8 cellular contexts compared by ENCODE assay signal in the genomic region with DNA sequence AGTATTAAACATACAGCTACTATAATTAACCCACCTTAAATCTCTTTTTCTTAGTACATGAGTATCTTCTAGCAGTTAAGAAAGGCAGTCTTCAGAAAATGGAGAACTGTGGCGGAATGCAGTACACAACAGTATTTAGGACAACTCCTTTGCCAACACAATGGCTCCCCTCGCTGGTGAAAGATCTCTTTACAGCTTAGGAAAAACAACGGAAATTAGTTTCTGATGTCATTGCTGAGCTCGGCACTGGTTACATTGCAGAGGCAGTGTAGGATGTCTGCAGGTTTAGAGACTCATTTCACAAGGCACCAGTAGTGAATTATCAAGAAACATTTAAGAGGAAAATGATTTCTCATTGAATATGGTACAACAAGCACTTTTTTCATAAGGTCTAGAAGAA. TPM values are rescaled to one million over a fixed set of nuclear protein-coding genes. Genes with fewer than 3 reads are reported as not detected.
DNase-seq lines count a peak whose midpoint lies in the region; ATAC-seq, FAIRE-seq and TF ChIP-seq lines count a peak whose summit lies in the region.

No MANE protein-coding gene starts in this region.

- ATAC-seq in K562 (peak; percentile 85), GM19351 (IDR thresholded peaks at IDR 0.05; ENCODE audit: unreplicated experiment) (no peak), HG02885 (IDR thresholded peaks at IDR 0.05; ENCODE audit: poor library complexity, unreplicated experiment) (no peak), GM19455 (IDR thresholded peaks at IDR 0.05; ENCODE audit: unreplicated experiment) (no peak)

- H3K4me1 ChIP-seq in K562 (replicated peaks in 1 of 2; ENCODE audit: control insufficient read depth in 2 of 2, insufficient read depth in 2 of 2, low read length in 2 of 2) = no peaks in the 10 kb centered on the region

- no peak overlapping the region for H3K27ac ChIP-seq in K562 (ENCODE audit: extremely low read depth, low read depth, low read length)

- H3K4me2 ChIP-seq in K562 (ENCODE audit: insufficient read depth, low read length) = no peak overlapping the region

- TF ChIP-seq RAD21 in K562 (CRISPR knock-in tag; conservative IDR thresholded peaks at IDR 0.05 in 1 of 2, IDR thresholded peaks at IDR 0.05 in 1 of 2) = peak; percentile 12 to 62; a peak in 2 of 4 replicates

- POLR2A ChIA-PET in GM10248 (lab: Yijun Ruan, JAX) (no interaction called here), K562 (lab: Yijun Ruan, JAX) (interaction anchor here (1.0 kb wide), 1 partner anchor 20 kb away, joined by 3 read pairs; no protein-coding TSS in a partner anchor)

- no peaks in the 10 kb centered on the region for H3K9me1 ChIP-seq in K562 (ENCODE audit: control insufficient read depth, insufficient read depth, low read length)

- no peak overlapping the region for H2AFZ ChIP-seq in K562 (ENCODE audit: low read depth, low read length)

- FAIRE-seq in K562 (lab: Jason Lieb, UNC) = no peak

- no TSS peak for BruUV-seq in K562 (replicated peaks; lab: Mats Ljungman, UMichigan)

- no peak overlapping the region for H3K4me3 ChIP-seq in K562

- TF ChIP-seq CTCF in GM10248 (IDR thresholded peaks at IDR 0.05; ENCODE audit: control extremely low read depth, extremely low read depth, low read depth, missing control alignments) = peak; percentile 32
- TF ChIP-seq CTCF in K562 (IDR thresholded peaks at IDR 0.05 in 2 of 3, conservative IDR thresholded peaks at IDR 0.05 in 1 of 3; ENCODE audit: insufficient read depth in 2 of 3, low read depth in 1 of 3, low read length in 3 of 3) = peak; percentile 32 to 52 (median 45); a peak in 4 of 6 replicates

- H3K27me3 ChIP-seq in K562 (ENCODE audit: control insufficient read depth in 2 of 2, insufficient read depth in 2 of 2, low read length in 2 of 2) = no peaks in the 10 kb centered on the region

- H3K36me3 ChIP-seq in K562 (ENCODE audit: control insufficient read depth, insufficient read depth, low read length) = peaks cover 80% of the 10 kb centered on the region

- H4K20me1 ChIP-seq in K562 (replicated peaks; ENCODE audit: control insufficient read depth, insufficient read depth, low read length) = no peaks in the 10 kb centered on the region

- intact Hi-C loops in K562 (cut with micrococcal nuclease) = loop anchor here (10.0 kb wide), 1 partner anchor 75 kb away; no protein-coding TSS in a partner anchor

- in situ Hi-C loops in K562 (cut with MboI) = no loop called here

- CTCF ChIA-PET in GM10248 (lab: Yijun Ruan, JAX) (interaction anchor here (1.0 to 2.0 kb wide), 5 partner anchors 8 to 291 kb away, joined by 3 to 7 read pairs (median 4); a partner anchor contains a TSS), K562 (lab: Yijun Ruan, JAX; ENCODE audit: low intra/inter-chr PET ratio) (no interaction called here)

- H3K79me2 ChIP-seq in K562 (ENCODE audit: control insufficient read depth, insufficient read depth, low read length) = no peaks in the 10 kb centered on the region; the same call in 2 of the 3 replicates

- no peak for TF ChIP-seq EP300 in K562 (IDR thresholded peaks at IDR 0.05; ENCODE audit: low read length)

- no peak for TF ChIP-seq POLR2A in K562 (conservative IDR thresholded peaks at IDR 0.05)

- no peaks in the 10 kb centered on the region for H3K9me3 ChIP-seq in K562 (replicated peaks; ENCODE audit: control insufficient read depth, insufficient read depth, low read depth, low read length)

- DNase-seq in AG08395 (ENCODE audit: low spot score) (peak; percentile 60), GM10248 (ENCODE audit: extremely low spot score) (no peak), NCI-H748 treated with DMSO at 0.1 percent for 48 hours (lab: John Stamatoyannopoulos, UW) (peak; percentile 45), K562 (ENCODE audit: extremely low read depth in 1 of 4, low spot score in 3 of 4) (peak in 3 of 4 experiments; percentile 21 to 46 (median 25)), left kidney (ENCODE audit: low read depth, low spot score) (peak; percentile 88)

- WGBS in K562 (ENCODE audit: insufficient coverage, low coverage, missing lambda C conversion rate) = 71% methylated on average over 4 of the region's 4 CpGs

- no peak overlapping the region for H3K9ac ChIP-seq in K562 (ENCODE audit: insufficient read depth in 1 of 2, low read depth in 2 of 2, low read length in 2 of 2)

TF ChIP-seq in K562, 482 proteins besides CTCF, POLR2A, EP300 and RAD21:
- TF ChIP-seq TEAD4 (IDR thresholded peaks at IDR 0.05; ENCODE audit: low read length) (0 out of 2 replicates have a peak, but pooled peaks have one; percentile 12), TEAD4 (CRISPR knock-in tag; IDR thresholded peaks at IDR 0.05; ENCODE audit: borderline replicate concordance) (no peak), POLR2AphosphoS2 (IDR thresholded peaks at IDR 0.05; ENCODE audit: low read length) (no peak), ZBTB8A (IDR thresholded peaks at IDR 0.05; ENCODE audit: partially characterized antibody) (no peak), SMAD2 (IDR thresholded peaks at IDR 0.05; ENCODE audit: low read depth, low read length) (no peak)

RNA-seq across cellular contexts. Expression of a gene that starts 43.4 kb away (rescaled TPM):
- total RNA-seq in K562 (2011; cell fraction: chromatin; rRNA removed; ENCODE audit: low replicate concordance) = 47.9 and 66.5 TPM in 2 replicates
- 33.4 and 34.5 TPM in 2 replicates for total RNA-seq in K562 (2011; cell fraction: nucleolus; rRNA removed)
- 54.7 and 98.4 TPM in 2 replicates for total RNA-seq in K562 (2011; cell fraction: nucleoplasm; rRNA removed)
- total RNA-seq in K562 (2014; rRNA removed) (115 and 117 TPM in 2 replicates), K562 (2014; rRNA removed; fragmentation: Illumina TruSeq; extraction: Trizol) (169 and 182 TPM in 2 replicates), K562 (2015; rRNA removed; fragmentation: Illumina TruSeq; extraction: Trizol) (161 and 169 TPM in 2 replicates), K562 (2021) (153 and 156 TPM in 2 replicates)
- polyA plus RNA-seq in K562 (2011; rRNA removed) (144 and 190 TPM in 2 replicates), K562 (2014; fragmentation: Illumina TruSeq; extraction: Trizol) (177 and 186 TPM in 2 replicates), K562 (2014; fragmentation: Nextera tagmentation; extraction: Ambion mirVana) (100 to 1,000 TPM; 150 to 176 TPM), K562 (2014; rRNA removed) (172 and 184 TPM in 2 replicates)
- polyA plus RNA-seq in K562 (2011; cell fraction: cytosol; rRNA removed) = 66.3 and 78.7 TPM in 2 replicates
- polyA plus RNA-seq in K562 (2011; cell fraction: nucleus; rRNA removed) = 38.4 and 45.1 TPM in 2 replicates
- 118 and 164 TPM in 2 replicates for polyA plus RNA-seq in K562 (2012)
- polyA minus RNA-seq in K562 (2011; rRNA and poly(A)+ RNA removed) = 65.7 and 75.1 TPM in 2 replicates
- polyA minus RNA-seq in K562 (2011; cell fraction: cytosol; rRNA and poly(A)+ RNA removed) = 30.9 and 39.2 TPM in 2 replicates
- 16.4 and 21.9 TPM in 2 replicates for polyA minus RNA-seq in K562 (2011; cell fraction: nucleus; rRNA and poly(A)+ RNA removed)
